8 cellular contexts compared by ENCODE assay signal in the genomic region with DNA sequence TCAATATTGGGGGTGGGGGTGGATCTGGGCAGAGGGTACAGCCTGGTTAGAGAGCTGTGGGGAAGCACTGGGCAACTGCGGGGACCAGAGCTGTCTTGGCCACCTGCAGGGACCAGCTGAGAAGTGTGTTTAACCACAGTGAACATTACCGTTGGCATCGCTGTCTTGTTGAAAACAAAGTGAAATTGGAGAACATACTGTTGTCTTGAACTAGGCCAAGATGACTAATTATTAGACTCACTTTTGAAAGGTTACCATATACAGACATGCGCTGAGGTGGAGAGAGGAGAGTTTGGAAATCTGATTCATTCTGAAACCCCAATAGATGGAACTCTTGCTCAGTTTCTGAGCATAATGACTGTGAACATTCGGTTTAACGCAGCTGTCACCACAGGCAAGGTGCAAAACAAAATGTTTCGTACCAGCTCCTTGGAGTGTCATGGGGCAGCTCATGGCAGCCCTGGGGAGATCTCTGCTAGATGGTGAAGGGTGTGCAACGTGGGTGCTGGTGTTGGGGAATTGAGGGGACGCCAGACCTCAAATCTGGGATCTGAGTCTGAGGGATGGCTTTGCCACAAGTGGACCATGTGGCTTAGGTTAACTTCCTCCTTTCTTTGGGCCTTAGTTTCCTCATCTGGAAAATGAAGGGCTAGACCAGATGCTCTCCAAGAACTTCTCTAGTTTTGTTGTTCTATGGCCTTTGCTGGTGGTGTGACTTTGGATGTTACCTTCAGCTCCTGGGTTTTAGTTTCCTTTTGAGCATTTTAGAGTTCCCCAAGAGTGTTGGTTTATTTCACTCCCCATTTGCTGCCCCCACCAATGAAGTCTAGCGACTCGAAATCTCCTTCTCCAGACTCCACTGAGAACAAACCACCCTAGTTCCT. TPM values are rescaled to one million over a fixed set of nuclear protein-coding genes. Genes with fewer than 3 reads are reported as not detected.
DNase-seq lines count a peak whose midpoint lies in the region; ATAC-seq, FAIRE-seq and TF ChIP-seq lines count a peak whose summit lies in the region.

No MANE protein-coding gene starts in this region.

- peak; percentile 89 for DNase-seq in MCF 10A (ENCODE audit: unreplicated experiment)
- no peak for DNase-seq in breast epithelium (ENCODE audit: low spot score in 2 of 2)
- peak; percentile 76 for DNase-seq in RCC 7860 (ENCODE audit: low spot score)
- DNase-seq in stimulated activated effector memory CD8-positive, alpha-beta T cell treated with anti-CD3 and anti-CD28 coated beads, Interleukin-12 subunit alpha, Interleukin-12 subunit beta, amount 100 ng/mL, for 72 hours (ENCODE audit: low spot score in 2 of 2): peak; percentile 35 to 86
- DNase-seq in T-helper 9 cell: no peak
- DNase-seq in NCI-H2081 treated with DMSO at 0.1 percent for 48 hours (lab: John Stamatoyannopoulos, UW): no peak

- peaks cover 16% of the 10 kb centered on the region for H3K4me1 Mint-ChIP-seq in MCF 10A (ENCODE audit: insufficient read depth, unreplicated experiment)
- H3K4me1 Mint-ChIP-seq in dendritic cell treated with granulocyte-macrophage colony-stimulating factor and Interleukin-4, amounts not matched to agents 40 ng/mL and 50 ng/mL, for 4 days (ENCODE audit: low read depth): peaks cover 49% of the 10 kb centered on the region
- peaks cover 37% of the 10 kb centered on the region for H3K4me1 Mint-ChIP-seq in stimulated activated effector memory CD8-positive, alpha-beta T cell treated with anti-CD3 and anti-CD28 coated beads, Interleukin-12 subunit alpha, Interleukin-12 subunit beta, amount 100 ng/mL, for 72 hours

- no peak overlapping the region for H3K4me3 ChIP-seq in breast epithelium

- H3K27me3 Mint-ChIP-seq in MCF 10A (ENCODE audit: insufficient read depth, unreplicated experiment): no peaks in the 10 kb centered on the region
- peaks cover 48% of the 10 kb centered on the region for H3K27me3 Mint-ChIP-seq in dendritic cell treated with granulocyte-macrophage colony-stimulating factor and Interleukin-4, amounts not matched to agents 40 ng/mL and 50 ng/mL, for 4 days

- no peaks in the 10 kb centered on the region for H3K9me3 ChIP-seq in breast epithelium

- H3K27ac Mint-ChIP-seq in MCF 10A (ENCODE audit: low read depth, unreplicated experiment): peak overlapping the region; percentile 94
- peak overlapping the region; percentile 57 for H3K27ac Mint-ChIP-seq in dendritic cell treated with granulocyte-macrophage colony-stimulating factor and Interleukin-4, amounts not matched to agents 40 ng/mL and 50 ng/mL, for 4 days
- peak overlapping the region; percentile 90 for H3K27ac Mint-ChIP-seq in stimulated activated effector memory CD8-positive, alpha-beta T cell treated with anti-CD3 and anti-CD28 coated beads, Interleukin-12 subunit alpha, Interleukin-12 subunit beta, amount 100 ng/mL, for 72 hours

- CTCF ChIA-PET in MCF 10A (lab: Yijun Ruan, JAX): interaction anchor here (0.6 to 16.1 kb wide), 47 partner anchors 10 to 757 kb away, joined by 3 to 521 read pairs (median 6); partner anchors contain the start of gene GTSF1L

- no peaks in the 10 kb centered on the region for H3K9me3 Mint-ChIP-seq in MCF 10A (ENCODE audit: unreplicated experiment)
- H3K9me3 Mint-ChIP-seq in dendritic cell treated with granulocyte-macrophage colony-stimulating factor and Interleukin-4, amounts not matched to agents 40 ng/mL and 50 ng/mL, for 4 days: no peaks in the 10 kb centered on the region
- H3K9me3 Mint-ChIP-seq in stimulated activated effector memory CD8-positive, alpha-beta T cell treated with anti-CD3 and anti-CD28 coated beads, Interleukin-12 subunit alpha, Interleukin-12 subunit beta, amount 100 ng/mL, for 72 hours: peaks cover 3% of the 10 kb centered on the region

- H3K36me3 ChIP-seq in breast epithelium: no peaks in the 10 kb centered on the region

- H3K27me3 ChIP-seq in breast epithelium: peaks cover 0 to 10% of the 10 kb centered on the region in 2 donors

- H3K36me3 Mint-ChIP-seq in MCF 10A (ENCODE audit: insufficient read depth, unreplicated experiment): no peaks in the 10 kb centered on the region
- H3K36me3 Mint-ChIP-seq in dendritic cell treated with granulocyte-macrophage colony-stimulating factor and Interleukin-4, amounts not matched to agents 40 ng/mL and 50 ng/mL, for 4 days (ENCODE audit: low read depth): no peaks in the 10 kb centered on the region
- H3K36me3 Mint-ChIP-seq in stimulated activated effector memory CD8-positive, alpha-beta T cell treated with anti-CD3 and anti-CD28 coated beads, Interleukin-12 subunit alpha, Interleukin-12 subunit beta, amount 100 ng/mL, for 72 hours: peaks cover 24% of the 10 kb centered on the region

- TF ChIP-seq CTCF in MCF 10A (IDR thresholded peaks at IDR 0.05; ENCODE audit: unreplicated experiment) (no peak), breast epithelium (IDR thresholded peaks at IDR 0.05) (no peak)

- intact Hi-C loops in MCF 10A (cut with micrococcal nuclease): loop anchor here (1.0 to 10.0 kb wide), 3 partner anchors 93 to 439 kb away; no protein-coding TSS in a partner anchor
- intact Hi-C loops in breast epithelium (cut with DNase I; ENCODE audit: low total_unique reads): no loop called here
- intact Hi-C loops in dendritic cell treated with granulocyte-macrophage colony-stimulating factor and Interleukin-4, amounts not matched to agents 40 ng/mL and 50 ng/mL, for 4 days (cut with micrococcal nuclease): loop anchor here (10.0 kb wide), 1 partner anchor 163 kb away; the partner anchor contains the start of gene TOX2

- no TSS peak for BruUV-seq in MCF 10A (replicated peaks; lab: Mats Ljungman, UMichigan)

- H3K27ac ChIP-seq in breast epithelium: no peak overlapping the region

- POLR2A ChIA-PET in MCF 10A (lab: Yijun Ruan, JAX): interaction anchor here (1.3 to 4.8 kb wide), 5 partner anchors 98 to 438 kb away, joined by 4 to 18 read pairs (median 8); no protein-coding TSS in a partner anchor

- no peak for TF ChIP-seq POLR2A in breast epithelium (IDR thresholded peaks at IDR 0.05)

- no peak for FAIRE-seq in RCC 7860 (lab: Jason Lieb, UNC)

- H3K4me1 ChIP-seq in breast epithelium: no peaks in the 10 kb centered on the region

- peak; percentile 70 for ATAC-seq in HG03025 (IDR thresholded peaks at IDR 0.05; ENCODE audit: low FRiP score, unreplicated experiment)
- ATAC-seq in stimulated activated effector memory CD8-positive, alpha-beta T cell treated with anti-CD3 and anti-CD28 coated beads, Interleukin-12 subunit alpha, Interleukin-12 subunit beta, amount 100 ng/mL, for 72 hours: peak; percentile 93

- H3K4me3 Mint-ChIP-seq in MCF 10A (ENCODE audit: unreplicated experiment): no peak overlapping the region
- H3K4me3 Mint-ChIP-seq in dendritic cell treated with granulocyte-macrophage colony-stimulating factor and Interleukin-4, amounts not matched to agents 40 ng/mL and 50 ng/mL, for 4 days: no peak overlapping the region
- H3K4me3 Mint-ChIP-seq in stimulated activated effector memory CD8-positive, alpha-beta T cell treated with anti-CD3 and anti-CD28 coated beads, Interleukin-12 subunit alpha, Interleukin-12 subunit beta, amount 100 ng/mL, for 72 hours: peak overlapping the region; percentile 53

RNA-seq across cellular contexts. Expression of gene GTSF1L, which starts 24.6 kb away (rescaled TPM):
- total RNA-seq in MCF 10A (2022) (not detected in 2 replicates), breast epithelium (not detected)

Comparison
In these comparisons a context has a peak if more than half of its experiments do, and no peak if none do; other contexts are left out.
1. DNase-seq: peak in MCF 10A (single experiment), RCC 7860 (single experiment) and stimulated activated effector memory CD8-positive, alpha-beta T cell treated with anti-CD3 and anti-CD28 coated beads, Interleukin-12 subunit alpha, Interleukin-12 subunit beta, amount 100 ng/mL, for 72 hours (2 of 2); none in breast epithelium (0 of 2), T-helper 9 cell (single experiment) and NCI-H2081 treated with DMSO at 0.1 percent for 48 hours (single experiment).
2. Peak in every context shown above with its lines, with median percentiles within 50 percentile points of each other: H3K27ac Mint-ChIP-seq.